ENCODE assay signal across 8 cellular contexts in the genomic region with DNA sequence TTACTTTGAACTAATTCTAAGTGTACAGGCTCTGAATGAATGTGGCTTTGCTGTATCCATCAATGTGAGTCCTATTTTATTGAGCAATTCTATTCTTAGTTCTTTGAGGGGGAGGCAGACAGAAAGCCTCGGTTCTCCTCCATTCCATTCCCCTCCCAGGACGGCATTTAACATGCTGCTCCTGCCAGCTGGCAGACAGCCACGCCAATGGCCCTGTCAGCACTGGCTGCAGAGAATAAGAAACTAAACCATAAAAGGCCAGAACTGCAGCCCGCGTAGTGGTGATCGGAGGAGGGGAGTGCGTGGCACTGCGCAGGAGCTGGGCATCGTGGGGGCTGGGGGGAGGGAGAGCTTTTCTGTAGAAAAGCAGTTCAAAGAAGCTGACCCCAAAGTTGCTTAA.
DNase-seq lines count a peak whose midpoint lies in the region; ATAC-seq, FAIRE-seq and TF ChIP-seq lines count a peak whose summit lies in the region.

No MANE protein-coding gene starts in this region.

- no peaks in the 10 kb centered on the region for H4K20me1 ChIP-seq in GM23338 (replicated peaks; ENCODE audit: insufficient read depth)

- H3K4me3 ChIP-seq in coronary artery = peak overlapping the region; percentile 41
- no peak overlapping the region for H3K4me3 ChIP-seq in lower lobe of right lung
- H3K4me3 ChIP-seq in thyroid gland (replicated peaks in 1 of 3) = no peak overlapping the region
- no peak overlapping the region for H3K4me3 ChIP-seq in GM23338

- H3F3A ChIP-seq in GM23338 (replicated peaks; ENCODE audit: low read depth) = no peaks in the 10 kb centered on the region

- no peak overlapping the region for H3K27ac Mint-ChIP-seq in GM23338

- peak; percentile 68 to 74 for ATAC-seq in lower lobe of right lung
- ATAC-seq in GM23338 = no peak

- TF ChIP-seq CTCF in coronary artery (IDR thresholded peaks at IDR 0.05) (no peak), lower lobe of right lung (IDR thresholded peaks at IDR 0.05) (no peak), thyroid gland (IDR thresholded peaks at IDR 0.05) (no peak), GM23338 (conservative IDR thresholded peaks at IDR 0.05; ENCODE audit: low read depth in 2 of 2) (no peak), GM10266 (IDR thresholded peaks at IDR 0.05; ENCODE audit: control insufficient read depth, insufficient read depth, low read depth, missing control alignments) (no peak)

- no peak overlapping the region for H2AFZ ChIP-seq in GM23338

- 2 to 10% methylated on average over 9 of the region's 9 CpGs for WGBS in thyroid gland, 2 donors

- H3K4me3 Mint-ChIP-seq in GM23338 = no peak overlapping the region

- peaks cover 5% of the 10 kb centered on the region for H3K27me3 Mint-ChIP-seq in GM23338 (ENCODE audit: insufficient read depth, low read depth, poor library complexity)

- DNase-seq in NCI-H1694 treated with DMSO at 0.1 percent for 48 hours (lab: John Stamatoyannopoulos, UW) (peak; percentile 20), coronary artery (ENCODE audit: low spot score) (peak; percentile 98), lower lobe of right lung (peak; percentile 91), thyroid gland (peak; percentile 98 to 99), GM23338 (ENCODE audit: low spot score) (no peak), GM19239 (ENCODE audit: insufficient read length, low spot score) (no peak), GM10266 (ENCODE audit: extremely low spot score) (no peak)
- DNase-seq in effector CD4-positive, alpha-beta T cell = no peak

- FAIRE-seq in GM19239 (lab: Jason Lieb, UNC) = no peak

- no peaks in the 10 kb centered on the region for H3K79me2 ChIP-seq in GM23338 (replicated peaks; ENCODE audit: insufficient read depth)

- H3K27ac ChIP-seq in coronary artery (peak overlapping the region; percentile 88 to 95), lower lobe of right lung (peak overlapping the region; percentile 68), thyroid gland (peak overlapping the region; percentile 87 to 99 (median 94)), GM23338 (ENCODE audit: low read depth) (no peak overlapping the region)

- intact Hi-C loops in lower lobe of right lung (cut with DNase I) = no loop called here
- intact Hi-C loops in thyroid gland (cut with DNase I) = no loop called here

- no peaks in the 10 kb centered on the region for H3K27me3 ChIP-seq in lower lobe of right lung (ENCODE audit: low read depth)
- no peaks in the 10 kb centered on the region for H3K27me3 ChIP-seq in thyroid gland
- no peaks in the 10 kb centered on the region for H3K27me3 ChIP-seq in GM23338 (ENCODE audit: insufficient read depth)

- H3K9me3 ChIP-seq in lower lobe of right lung = no peaks in the 10 kb centered on the region
- no peaks in the 10 kb centered on the region for H3K9me3 ChIP-seq in thyroid gland

- peaks cover 6% of the 10 kb centered on the region for H3K9me3 Mint-ChIP-seq in GM23338

- TF ChIP-seq POLR2A in thyroid gland (IDR thresholded peaks at IDR 0.05) = peak in 1 of 2 donors; percentile 72

- H3K4me1 ChIP-seq in lower lobe of right lung = peaks cover 71% of the 10 kb centered on the region
- peaks cover 57 to 58% of the 10 kb centered on the region in 2 donors for H3K4me1 ChIP-seq in thyroid gland
- no peaks in the 10 kb centered on the region for H3K4me1 ChIP-seq in GM23338 (ENCODE audit: insufficient read depth)

- no peak overlapping the region for H3K4me2 ChIP-seq in GM23338

- H3K36me3 Mint-ChIP-seq in GM23338 (ENCODE audit: low read depth) = peaks cover 22% of the 10 kb centered on the region

- H3K9me2 ChIP-seq in GM23338 (ENCODE audit: insufficient read depth) = no peaks in the 10 kb centered on the region

- no peaks in the 10 kb centered on the region for H3K4me1 Mint-ChIP-seq in GM23338

- H3K36me3 ChIP-seq in lower lobe of right lung = peaks cover 39% of the 10 kb centered on the region
- H3K36me3 ChIP-seq in thyroid gland = no peaks in the 10 kb centered on the region
- no peaks in the 10 kb centered on the region; the same call in 1 of the 2 replicates for H3K36me3 ChIP-seq in GM23338 (ENCODE audit: insufficient read depth)

TF ChIP-seq in GM23338, 12 proteins besides CTCF, POLR2A, EP300 and RAD21 (continues in another document):
- no peak for TF ChIP-seq EZH2phosphoT487 (IDR thresholded peaks at IDR 0.05; ENCODE audit: unreplicated experiment)
- TF ChIP-seq CREB1 (CRISPR knock-in tag; IDR thresholded peaks at IDR 0.05; ENCODE audit: low read depth) = no peak
- TF ChIP-seq ZNF114 (CRISPR knock-in tag; IDR thresholded peaks at IDR 0.05) = no peak
- TF ChIP-seq ZNF331 (CRISPR knock-in tag; IDR thresholded peaks at IDR 0.05; ENCODE audit: low read depth) = no peak
- no peak for TF ChIP-seq JUNB (IDR thresholded peaks at IDR 0.05; ENCODE audit: unreplicated experiment)
- TF ChIP-seq, protein P1, sequence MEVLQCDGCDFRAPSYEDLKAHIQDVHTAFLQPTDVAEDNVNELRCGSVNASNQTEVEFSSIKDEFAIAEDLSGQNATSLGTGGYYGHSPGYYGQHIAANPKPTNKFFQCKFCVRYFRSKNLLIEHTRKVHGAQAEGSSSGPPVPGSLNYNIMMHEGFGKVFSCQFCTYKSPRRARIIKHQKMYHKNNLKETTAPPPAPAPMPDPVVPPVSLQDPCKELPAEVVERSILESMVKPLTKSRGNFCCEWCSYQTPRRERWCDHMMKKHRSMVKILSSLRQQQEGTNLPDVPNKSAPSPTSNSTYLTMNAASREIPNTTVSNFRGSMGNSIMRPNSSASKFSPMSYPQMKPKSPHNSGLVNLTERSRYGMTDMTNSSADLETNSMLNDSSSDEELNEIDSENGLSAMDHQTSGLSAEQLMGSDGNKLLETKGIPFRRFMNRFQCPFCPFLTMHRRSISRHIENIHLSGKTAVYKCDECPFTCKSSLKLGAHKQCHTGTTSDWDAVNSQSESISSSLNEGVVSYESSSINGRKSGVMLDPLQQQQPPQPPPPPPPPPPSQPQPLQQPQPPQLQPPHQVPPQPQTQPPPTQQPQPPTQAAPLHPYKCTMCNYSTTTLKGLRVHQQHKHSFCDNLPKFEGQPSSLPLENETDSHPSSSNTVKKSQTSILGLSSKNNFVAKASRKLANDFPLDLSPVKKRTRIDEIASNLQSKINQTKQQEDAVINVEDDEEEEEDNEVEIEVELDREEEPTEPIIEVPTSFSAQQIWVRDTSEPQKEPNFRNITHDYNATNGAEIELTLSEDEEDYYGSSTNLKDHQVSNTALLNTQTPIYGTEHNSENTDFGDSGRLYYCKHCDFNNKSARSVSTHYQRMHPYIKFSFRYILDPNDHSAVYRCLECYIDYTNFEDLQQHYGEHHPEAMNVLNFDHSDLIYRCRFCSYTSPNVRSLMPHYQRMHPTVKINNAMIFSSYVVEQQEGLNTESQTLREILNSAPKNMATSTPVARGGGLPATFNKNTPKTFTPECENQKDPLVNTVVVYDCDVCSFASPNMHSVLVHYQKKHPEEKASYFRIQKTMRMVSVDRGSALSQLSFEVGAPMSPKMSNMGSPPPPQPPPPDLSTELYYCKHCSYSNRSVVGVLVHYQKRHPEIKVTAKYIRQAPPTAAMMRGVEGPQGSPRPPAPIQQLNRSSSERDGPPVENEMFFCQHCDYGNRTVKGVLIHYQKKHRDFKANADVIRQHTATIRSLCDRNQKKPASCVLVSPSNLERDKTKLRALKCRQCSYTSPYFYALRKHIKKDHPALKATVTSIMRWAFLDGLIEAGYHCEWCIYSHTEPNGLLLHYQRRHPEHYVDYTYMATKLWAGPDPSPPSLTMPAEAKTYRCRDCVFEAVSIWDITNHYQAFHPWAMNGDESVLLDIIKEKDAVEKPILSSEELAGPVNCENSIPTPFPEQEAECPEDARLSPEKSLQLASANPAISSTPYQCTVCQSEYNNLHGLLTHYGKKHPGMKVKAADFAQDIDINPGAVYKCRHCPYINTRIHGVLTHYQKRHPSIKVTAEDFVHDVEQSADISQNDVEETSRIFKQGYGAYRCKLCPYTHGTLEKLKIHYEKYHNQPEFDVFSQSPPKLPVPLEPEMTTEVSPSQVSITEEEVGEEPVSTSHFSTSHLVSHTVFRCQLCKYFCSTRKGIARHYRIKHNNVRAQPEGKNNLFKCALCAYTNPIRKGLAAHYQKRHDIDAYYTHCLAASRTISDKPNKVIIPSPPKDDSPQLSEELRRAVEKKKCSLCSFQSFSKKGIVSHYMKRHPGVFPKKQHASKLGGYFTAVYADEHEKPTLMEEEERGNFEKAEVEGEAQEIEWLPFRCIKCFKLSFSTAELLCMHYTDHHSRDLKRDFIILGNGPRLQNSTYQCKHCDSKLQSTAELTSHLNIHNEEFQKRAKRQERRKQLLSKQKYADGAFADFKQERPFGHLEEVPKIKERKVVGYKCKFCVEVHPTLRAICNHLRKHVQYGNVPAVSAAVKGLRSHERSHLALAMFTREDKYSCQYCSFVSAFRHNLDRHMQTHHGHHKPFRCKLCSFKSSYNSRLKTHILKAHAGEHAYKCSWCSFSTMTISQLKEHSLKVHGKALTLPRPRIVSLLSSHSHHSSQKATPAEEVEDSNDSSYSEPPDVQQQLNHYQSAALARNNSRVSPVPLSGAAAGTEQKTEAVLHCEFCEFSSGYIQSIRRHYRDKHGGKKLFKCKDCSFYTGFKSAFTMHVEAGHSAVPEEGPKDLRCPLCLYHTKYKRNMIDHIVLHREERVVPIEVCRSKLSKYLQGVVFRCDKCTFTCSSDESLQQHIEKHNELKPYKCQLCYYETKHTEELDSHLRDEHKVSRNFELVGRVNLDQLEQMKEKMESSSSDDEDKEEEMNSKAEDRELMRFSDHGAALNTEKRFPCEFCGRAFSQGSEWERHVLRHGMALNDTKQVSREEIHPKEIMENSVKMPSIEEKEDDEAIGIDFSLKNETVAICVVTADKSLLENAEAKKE (CRISPR knock-in tag; IDR thresholded peaks at IDR 0.05) = no peak

Comparison
In these comparisons a context has a peak if more than half of its experiments do, and no peak if none do; other contexts are left out.
1. DNase-seq: peak in NCI-H1694 treated with DMSO at 0.1 percent for 48 hours (single experiment), coronary artery (single experiment), lower lobe of right lung (single experiment) and thyroid gland (2 of 2); none in effector CD4-positive, alpha-beta T cell (single experiment), GM23338 (single experiment), GM19239 (single experiment) and GM10266 (single experiment).